ENCODE assay signal across 8 cellular contexts in the genomic region with DNA sequence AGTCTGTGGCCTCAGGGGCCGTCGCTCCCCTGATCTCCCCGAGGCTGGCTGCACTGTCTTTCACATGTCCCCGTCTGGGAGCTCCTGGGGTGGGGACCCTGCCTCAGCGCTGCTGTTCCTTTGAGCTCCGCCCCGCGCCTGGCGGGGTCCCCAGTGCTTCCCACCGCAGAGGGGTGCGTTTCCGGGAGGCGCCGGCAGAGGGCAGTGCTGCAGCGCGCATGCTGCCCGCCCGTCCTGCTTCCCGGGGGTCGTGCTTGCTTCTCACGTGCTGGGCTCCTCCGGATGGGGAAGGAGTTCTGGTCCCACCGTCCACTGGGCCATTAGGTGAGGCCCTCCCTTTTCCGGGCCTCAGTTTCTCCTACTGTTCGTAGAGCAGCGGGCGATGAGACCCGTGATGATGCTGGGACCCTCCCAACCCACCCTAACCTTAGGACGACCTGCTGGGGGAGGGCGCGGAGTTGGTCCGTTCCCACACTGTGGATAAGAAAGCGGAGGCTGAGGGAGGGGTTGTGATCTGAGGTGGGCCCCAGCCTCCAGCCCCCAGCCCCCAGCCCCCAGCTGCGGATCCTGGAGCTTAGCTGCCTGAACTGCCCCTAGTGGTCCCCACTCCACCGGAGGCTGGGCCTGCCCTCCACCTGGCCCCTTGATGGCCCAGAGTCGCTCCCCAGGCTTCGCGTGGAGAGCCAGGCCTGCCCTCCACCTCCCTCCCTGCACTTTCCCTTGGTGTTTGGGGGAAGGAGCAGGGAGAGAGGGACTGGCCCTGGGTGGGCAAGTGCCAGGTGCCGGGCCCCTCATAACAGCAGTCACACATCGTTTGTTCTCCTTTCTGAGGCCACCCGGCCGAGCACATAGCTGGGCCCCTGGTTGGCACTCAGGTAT. TPM values are rescaled to one million over a fixed set of nuclear protein-coding genes. Genes with fewer than 3 reads are reported as not detected.
DNase-seq lines count a peak whose midpoint lies in the region; ATAC-seq and TF ChIP-seq lines count a peak whose summit lies in the region.

No MANE protein-coding gene starts in this region.

- H3K4me1 Mint-ChIP-seq in WTC11, result no peaks in the 10 kb centered on the region

- no peak overlapping the region for H3K4me3 ChIP-seq in neural cell (ENCODE audit: low read length)

- TF ChIP-seq CTCF in WTC11 (IDR thresholded peaks at IDR 0.05) (peak; percentile 98), neural cell (IDR thresholded peaks at IDR 0.05; ENCODE audit: poor library complexity, severe bottlenecking) (peak; percentile 93)

- TF ChIP-seq EP300 in neural cell (conservative IDR thresholded peaks at IDR 0.05; ENCODE audit: poor library complexity, severe bottlenecking), result no peak

- no peak overlapping the region for H3K4me2 ChIP-seq in neural cell (ENCODE audit: low read length)

- peak; percentile 88 for ATAC-seq in WTC11
- ATAC-seq in HG03045 (IDR thresholded peaks at IDR 0.05; ENCODE audit: unreplicated experiment), result no peak

- H3K9me2 ChIP-seq in neural cell (ENCODE audit: insufficient read depth, low read length), result no peaks in the 10 kb centered on the region

- no peak overlapping the region for H3K27ac Mint-ChIP-seq in WTC11

- no peaks in the 10 kb centered on the region for H3K9me3 ChIP-seq in neural cell (ENCODE audit: low read length)

- no peak overlapping the region for H3K9ac ChIP-seq in neural cell (ENCODE audit: low read length)

- peak; percentile 90 for TF ChIP-seq RAD21 in neural cell (conservative IDR thresholded peaks at IDR 0.05)

- H4K20me1 ChIP-seq in neural cell (ENCODE audit: insufficient read depth), result no peaks in the 10 kb centered on the region

- H3F3A ChIP-seq in neural cell (ENCODE audit: insufficient read depth, low read length, poor library complexity, severe bottlenecking), result no peaks in the 10 kb centered on the region

- no peak overlapping the region for H3K27ac ChIP-seq in neural cell (ENCODE audit: low read length)

- no peak overlapping the region for H3K4me3 Mint-ChIP-seq in WTC11

- CTCF ChIA-PET in WTC11 (lab: Charles Lee), result interaction anchor here (0.5 to 2.8 kb wide), 106 partner anchors 10 to 1097 kb away, joined by 3 to 45 read pairs (median 4); a partner anchor contains a TSS

- DNase-seq in AG20443 (ENCODE audit: low spot score), result peak; percentile 80
- DNase-seq in GM19240 (ENCODE audit: insufficient read length, low spot score), result peak; percentile 59
- peak; percentile 89 for DNase-seq in WTC11 (ENCODE audit: low spot score)
- DNase-seq in dermis blood vessel endothelial cell, result peak; percentile 51
- no peak for DNase-seq in effector CD8-positive, alpha-beta T cell (lab: John Stamatoyannopoulos, UW)
- DNase-seq in midbrain (lab: John Stamatoyannopoulos, UW), result no peak

- peaks cover 3% of the 10 kb centered on the region; the same call in 1 of the 2 replicates for H3K27me3 Mint-ChIP-seq in WTC11 (ENCODE audit: low read depth)

- H3K9me3 Mint-ChIP-seq in WTC11, result no peaks in the 10 kb centered on the region

- no peaks in the 10 kb centered on the region for H3K36me3 ChIP-seq in neural cell (ENCODE audit: insufficient read depth, low read length)

- H3K36me3 Mint-ChIP-seq in WTC11, result peaks cover 3% of the 10 kb centered on the region; the same call in 1 of the 2 replicates

- H2AFZ ChIP-seq in neural cell (ENCODE audit: low read depth, low read length), result no peak overlapping the region

- H3K79me2 ChIP-seq in neural cell (replicated peaks; ENCODE audit: insufficient read depth, low read length), result no peaks in the 10 kb centered on the region

- no peaks in the 10 kb centered on the region for H3K27me3 ChIP-seq in neural cell (ENCODE audit: insufficient read depth, low read depth, low read length)

- POLR2A ChIA-PET in WTC11 (lab: Charles Lee), result interaction anchor here (1.0 kb wide), 1 partner anchor 15 kb away, joined by 3 read pairs; a partner anchor contains a TSS

TF ChIP-seq in WTC11, 78 proteins besides CTCF, POLR2A, EP300 and RAD21 (continues in another document):
- TF ChIP-seq ZNF232 (CRISPR knock-in tag; IDR thresholded peaks at IDR 0.05), result no peak
- TF ChIP-seq CBFB (CRISPR knock-in tag; IDR thresholded peaks at IDR 0.05; ENCODE audit: low read depth), result no peak
- TF ChIP-seq ZNF423 (CRISPR knock-in tag; IDR thresholded peaks at IDR 0.05), result peak; percentile 50
- TF ChIP-seq, protein P1, sequence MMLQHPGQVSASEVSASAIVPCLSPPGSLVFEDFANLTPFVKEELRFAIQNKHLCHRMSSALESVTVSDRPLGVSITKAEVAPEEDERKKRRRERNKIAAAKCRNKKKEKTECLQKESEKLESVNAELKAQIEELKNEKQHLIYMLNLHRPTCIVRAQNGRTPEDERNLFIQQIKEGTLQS (CRISPR knock-in tag; conservative IDR thresholded peaks at IDR 0.05), result no peak
- TF ChIP-seq RORB (CRISPR knock-in tag; IDR thresholded peaks at IDR 0.05), result no peak
- TF ChIP-seq, protein P2, sequence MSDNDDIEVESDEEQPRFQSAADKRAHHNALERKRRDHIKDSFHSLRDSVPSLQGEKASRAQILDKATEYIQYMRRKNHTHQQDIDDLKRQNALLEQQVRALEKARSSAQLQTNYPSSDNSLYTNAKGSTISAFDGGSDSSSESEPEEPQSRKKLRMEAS (CRISPR knock-in tag; IDR thresholded peaks at IDR 0.05), result peak; percentile 74
- TF ChIP-seq, protein P3, sequence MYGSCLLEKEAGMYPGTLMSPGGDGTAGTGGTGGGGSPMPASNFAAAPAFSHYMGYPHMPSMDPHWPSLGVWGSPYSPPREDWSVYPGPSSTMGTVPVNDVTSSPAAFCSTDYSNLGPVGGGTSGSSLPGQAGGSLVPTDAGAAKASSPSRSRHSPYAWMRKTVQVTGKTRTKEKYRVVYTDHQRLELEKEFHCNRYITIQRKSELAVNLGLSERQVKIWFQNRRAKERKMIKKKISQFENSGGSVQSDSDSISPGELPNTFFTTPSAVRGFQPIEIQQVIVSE (CRISPR knock-in tag; IDR thresholded peaks at IDR 0.05; ENCODE audit: borderline replicate concordance), result no peak
- TF ChIP-seq, protein P4, sequence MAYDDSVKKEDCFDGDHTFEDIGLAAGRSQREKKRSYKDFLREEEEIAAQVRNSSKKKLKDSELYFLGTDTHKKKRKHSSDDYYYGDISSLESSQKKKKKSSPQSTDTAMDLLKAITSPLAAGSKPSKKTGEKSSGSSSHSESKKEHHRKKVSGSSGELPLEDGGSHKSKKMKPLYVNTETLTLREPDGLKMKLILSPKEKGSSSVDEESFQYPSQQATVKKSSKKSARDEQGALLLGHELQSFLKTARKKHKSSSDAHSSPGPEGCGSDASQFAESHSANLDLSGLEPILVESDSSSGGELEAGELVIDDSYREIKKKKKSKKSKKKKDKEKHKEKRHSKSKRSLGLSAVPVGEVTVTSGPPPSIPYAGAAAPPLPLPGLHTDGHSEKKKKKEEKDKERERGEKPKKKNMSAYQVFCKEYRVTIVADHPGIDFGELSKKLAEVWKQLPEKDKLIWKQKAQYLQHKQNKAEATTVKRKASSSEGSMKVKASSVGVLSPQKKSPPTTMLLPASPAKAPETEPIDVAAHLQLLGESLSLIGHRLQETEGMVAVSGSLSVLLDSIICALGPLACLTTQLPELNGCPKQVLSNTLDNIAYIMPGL (CRISPR knock-in tag; IDR thresholded peaks at IDR 0.05), result peak; percentile 51; the same call in 1 of the 2 replicates
- no peak for TF ChIP-seq ZNF416 (CRISPR knock-in tag; IDR thresholded peaks at IDR 0.05)

TF ChIP-seq in neural cell, 6 proteins besides CTCF, POLR2A, EP300 and RAD21:
- TF ChIP-seq SMC3 (conservative IDR thresholded peaks at IDR 0.05; ENCODE audit: poor library complexity), result peak; percentile 91
- TF ChIP-seq, protein P5, sequence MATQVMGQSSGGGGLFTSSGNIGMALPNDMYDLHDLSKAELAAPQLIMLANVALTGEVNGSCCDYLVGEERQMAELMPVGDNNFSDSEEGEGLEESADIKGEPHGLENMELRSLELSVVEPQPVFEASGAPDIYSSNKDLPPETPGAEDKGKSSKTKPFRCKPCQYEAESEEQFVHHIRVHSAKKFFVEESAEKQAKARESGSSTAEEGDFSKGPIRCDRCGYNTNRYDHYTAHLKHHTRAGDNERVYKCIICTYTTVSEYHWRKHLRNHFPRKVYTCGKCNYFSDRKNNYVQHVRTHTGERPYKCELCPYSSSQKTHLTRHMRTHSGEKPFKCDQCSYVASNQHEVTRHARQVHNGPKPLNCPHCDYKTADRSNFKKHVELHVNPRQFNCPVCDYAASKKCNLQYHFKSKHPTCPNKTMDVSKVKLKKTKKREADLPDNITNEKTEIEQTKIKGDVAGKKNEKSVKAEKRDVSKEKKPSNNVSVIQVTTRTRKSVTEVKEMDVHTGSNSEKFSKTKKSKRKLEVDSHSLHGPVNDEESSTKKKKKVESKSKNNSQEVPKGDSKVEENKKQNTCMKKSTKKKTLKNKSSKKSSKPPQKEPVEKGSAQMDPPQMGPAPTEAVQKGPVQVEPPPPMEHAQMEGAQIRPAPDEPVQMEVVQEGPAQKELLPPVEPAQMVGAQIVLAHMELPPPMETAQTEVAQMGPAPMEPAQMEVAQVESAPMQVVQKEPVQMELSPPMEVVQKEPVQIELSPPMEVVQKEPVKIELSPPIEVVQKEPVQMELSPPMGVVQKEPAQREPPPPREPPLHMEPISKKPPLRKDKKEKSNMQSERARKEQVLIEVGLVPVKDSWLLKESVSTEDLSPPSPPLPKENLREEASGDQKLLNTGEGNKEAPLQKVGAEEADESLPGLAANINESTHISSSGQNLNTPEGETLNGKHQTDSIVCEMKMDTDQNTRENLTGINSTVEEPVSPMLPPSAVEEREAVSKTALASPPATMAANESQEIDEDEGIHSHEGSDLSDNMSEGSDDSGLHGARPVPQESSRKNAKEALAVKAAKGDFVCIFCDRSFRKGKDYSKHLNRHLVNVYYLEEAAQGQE (IDR thresholded peaks at IDR 0.05; ENCODE audit: borderline replicate concordance), result no peak
- no peak for TF ChIP-seq EZH2 (IDR thresholded peaks at IDR 0.05; ENCODE audit: borderline replicate concordance, insufficient read depth, low read length, poor library complexity, severe bottlenecking)
- no peak for TF ChIP-seq TAF1 (IDR thresholded peaks at IDR 0.05; ENCODE audit: low read depth)
- no peak for TF ChIP-seq POLR2AphosphoS5 (IDR thresholded peaks at IDR 0.05)
- peak; percentile 44 for TF ChIP-seq MXI1 (conservative IDR thresholded peaks at IDR 0.05; ENCODE audit: poor library complexity, severe bottlenecking)

RNA-seq across cellular contexts. Expression of a gene that starts 15.3 kb away (rescaled TPM):
- total RNA-seq in WTC11 (2021) (22.7 to 26.9 TPM (median 22.8 TPM) in 3 replicates), dermis blood vessel endothelial cell (not detected in 2 replicates)
- not detected in 2 replicates for polyA plus RNA-seq in neural cell
- not detected in 2 replicates for polyA minus RNA-seq in neural cell

RNA-seq across cellular contexts. Expression of a gene that starts 27.6 kb away (rescaled TPM):
- total RNA-seq in WTC11 (2021) (2.3 to 5.7 TPM (median 2.7 TPM) in 3 replicates), dermis blood vessel endothelial cell (not detected in 2 replicates)
- not detected in 2 replicates for polyA plus RNA-seq in neural cell
- 0.35 TPM in 1 of 2 replicates, not detected in the other for polyA minus RNA-seq in neural cell

Comparison
In these comparisons a context has a peak if more than half of its experiments do, and no peak if none do; other contexts are left out.
1. DNase-seq: peak in AG20443 (single experiment), GM19240 (single experiment), WTC11 (single experiment) and dermis blood vessel endothelial cell (single experiment); none in effector CD8-positive, alpha-beta T cell (single experiment) and midbrain (single experiment).
2. RNA of a gene that starts 15.3 kb away (total RNA-seq): 22.7 to 26.9 TPM in WTC11; not detected in dermis blood vessel endothelial cell; every median in the first group is over 10 times any median in the second.